Comparison of ENCODE assay signal across 22 cellular contexts in genomic region chr5:52952483-52952882, GRCh38.
"Had no signal": no experiment of that assay in that cellular context is flagged by ENCODE, and none has a peak within 500 bp of the region (broad histone marks: within the 10 kb centered on the region; RNA-seq: fewer than 3 reads in every experiment).

No MANE protein-coding gene starts in this region.

- ATAC-seq: gastrocnemius medialis; left cardiac atrium; left lung; mucosa of descending colon; natural killer cell treated with Interleukin-12 subunit alpha and Interleukin-12 subunit beta and Interleukin-15 and Interleukin-18, amount 100 ng/mL, for 72 hours; stimulated activated naive B cell treated with anti-CD40 and anti-IgM and Interleukin-4, amounts not matched to agents 10 μg/mL and 1 μg/mL and 100 μg/mL, for 72 hours had no signal

- H3K79me2 ChIP-seq: parathyroid adenoma had no signal

- H3K4me3 ChIP-seq: coronary artery, gastrocnemius medialis, left lung, mucosa of descending colon, right atrium auricular region, skin epidermis, thoracic aorta, tibial nerve, upper lobe of left lung had no signal

- DNase-seq: dermis blood vessel endothelial cell; effector memory CD4-positive, alpha-beta T cell; gastrocnemius medialis; head of caudate nucleus; left cardiac atrium; mesenchymal stem cell; mucosa of descending colon; naive B cell; stimulated activated CD4-positive, alpha-beta T cell treated with anti-CD3 and anti-CD28 coated beads, Interleukin-15, amount 100 ng/mL, for 24 hours; stimulated activated CD4-positive, alpha-beta T cell treated with anti-CD3 and anti-CD28 coated beads, Interleukin-2, amount 100 ng/mL, for 48 hours; stimulated activated naive B cell treated with anti-CD40 and anti-IgM and Interleukin-4, amounts not matched to agents 10 μg/mL and 1 μg/mL and 100 μg/mL, for 72 hours had no signal

- H3K9ac ChIP-seq: parathyroid adenoma had no signal

- H3K27me3 ChIP-seq: gastrocnemius medialis, left lung, neutrophil, right atrium auricular region, tibial nerve, upper lobe of left lung had no signal

- H3K36me3 ChIP-seq: gastrocnemius medialis, neutrophil had no signal

- FAIRE-seq: urothelium cell line had no signal

- H2AFZ ChIP-seq: parathyroid adenoma had no signal

- H3K9me3 ChIP-seq: gastrocnemius medialis, left lung, mucosa of descending colon, neutrophil, right atrium auricular region, thoracic aorta, tibial nerve, upper lobe of left lung had no signal

- H3K27ac ChIP-seq: coronary artery, gastrocnemius medialis, left lung, neutrophil, parathyroid adenoma, right atrium auricular region, skin epidermis, thoracic aorta, tibial nerve, upper lobe of left lung had no signal

- H3K4me1 ChIP-seq: gastrocnemius medialis, parathyroid adenoma, right atrium auricular region had no signal
